Comparison of ENCODE assay signal across 36 cellular contexts in the genomic region with DNA sequence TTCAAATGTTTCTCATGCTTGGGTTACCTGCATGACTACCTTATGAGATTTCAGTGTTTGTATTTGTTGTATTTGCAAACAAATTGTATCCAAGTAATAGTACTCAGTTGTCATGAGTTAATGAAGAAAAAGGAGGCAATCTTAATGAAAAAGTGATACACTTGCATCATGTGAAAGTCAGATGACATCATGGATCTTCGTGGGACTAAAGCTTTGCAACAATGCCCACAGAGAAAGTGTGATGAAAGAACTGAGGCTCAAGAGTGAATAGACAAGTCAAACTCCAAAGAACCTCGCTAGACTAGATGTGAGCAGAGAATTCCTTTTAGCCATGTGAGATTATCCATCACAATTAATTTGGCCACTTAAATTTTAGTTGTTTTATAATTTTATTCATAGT.
"Had no signal": no experiment of that assay in that cellular context is flagged by ENCODE, and none has a peak within 500 bp of the region (broad histone marks: within the 10 kb centered on the region; RNA-seq: fewer than 3 reads in every experiment).

No MANE protein-coding gene starts in this region.

- H3K27me3 Mint-ChIP-seq: activated CD4-positive, alpha-beta memory T cell treated with anti-CD3 and anti-CD28 coated beads for 36 hours; naive B cell had no signal

- H3K4me3 Mint-ChIP-seq: activated CD4-positive, alpha-beta memory T cell treated with anti-CD3 and anti-CD28 coated beads for 36 hours; activated CD4-positive, alpha-beta T cell treated with anti-CD3 and anti-CD28 coated beads, Interleukin-2, amount 10 ng/mL, durations not matched to agents 24 days and 14 days; activated naive CD4-positive, alpha-beta T cell treated with anti-CD3 and anti-CD28 coated beads for 36 hours; activated naive CD8-positive, alpha-beta T cell treated with anti-CD3 and anti-CD28 coated beads for 36 hours; activated T-helper 1 cell treated with anti-CD3 and anti-CD28 coated beads, Interleukin-12 subunit alpha, Interleukin-12 subunit beta, Interleukin-2, Interleukin-4 antibody, amounts not matched to agents 30 ng/mL and 10 ng/mL and 1 ng/mL, durations not matched to agents 14 hours and 24 hours and 36 hours; brain; mesothelial cell of epicardium; naive B cell; nephron progenitor cell; stimulated activated effector memory CD8-positive, alpha-beta T cell treated with anti-CD3 and anti-CD28 coated beads, Interleukin-12 subunit alpha, Interleukin-12 subunit beta, amount 100 ng/mL, for 72 hours; stimulated activated naive CD8-positive, alpha-beta T cell treated with anti-CD3 and anti-CD28 coated beads, Interleukin-15, Interleukin-2, amounts not matched to agents 100 ng/mL and 50 ng/mL, for 24 hours had no signal

- H3K36me3 ChIP-seq: ascending aorta, cardiac muscle cell, colonic mucosa, gastroesophageal sphincter, pancreas, prostate gland, sigmoid colon, thoracic aorta, vagina, WERI-Rb-1 had no signal

- H3K27ac Mint-ChIP-seq: activated CD4-positive, alpha-beta memory T cell treated with anti-CD3 and anti-CD28 coated beads for 36 hours; activated CD4-positive, alpha-beta T cell treated with anti-CD3 and anti-CD28 coated beads, Interleukin-2, amount 10 ng/mL, durations not matched to agents 24 days and 14 days; activated naive CD4-positive, alpha-beta T cell treated with anti-CD3 and anti-CD28 coated beads for 36 hours; activated naive CD8-positive, alpha-beta T cell treated with anti-CD3 and anti-CD28 coated beads for 36 hours; activated T-helper 1 cell treated with anti-CD3 and anti-CD28 coated beads, Interleukin-12 subunit alpha, Interleukin-12 subunit beta, Interleukin-2, Interleukin-4 antibody, amounts not matched to agents 30 ng/mL and 10 ng/mL and 1 ng/mL, durations not matched to agents 14 hours and 24 hours and 36 hours; brain; mesothelial cell of epicardium; nephron progenitor cell; stimulated activated effector memory CD8-positive, alpha-beta T cell treated with anti-CD3 and anti-CD28 coated beads, Interleukin-12 subunit alpha, Interleukin-12 subunit beta, amount 100 ng/mL, for 72 hours; stimulated activated naive CD8-positive, alpha-beta T cell treated with anti-CD3 and anti-CD28 coated beads, Interleukin-15, Interleukin-2, amounts not matched to agents 100 ng/mL and 50 ng/mL, for 24 hours had no signal

- ATAC-seq: activated CD4-positive, CD25-positive, alpha-beta regulatory T cell treated with anti-CD3 and anti-CD28 coated beads, Interleukin-2, amount 50 U/mL, for 24 hours; gastroesophageal sphincter; left cardiac atrium; pancreas; stimulated activated effector memory CD8-positive, alpha-beta T cell treated with anti-CD3 and anti-CD28 coated beads, Interleukin-12 subunit alpha, Interleukin-12 subunit beta, amount 100 ng/mL, for 72 hours had no signal

- H3K4me1 ChIP-seq: colonic mucosa, gastroesophageal sphincter, pancreas, prostate gland, sigmoid colon, vagina had no signal

- H3K27ac ChIP-seq: ascending aorta, cardiac muscle cell, colonic mucosa, dorsolateral prefrontal cortex, gastroesophageal sphincter, hepatocyte, pancreas, prostate gland, sigmoid colon, thoracic aorta, vagina, WERI-Rb-1 had no signal

- H3K4me3 ChIP-seq: ascending aorta, cardiac muscle cell, colonic mucosa, dorsolateral prefrontal cortex, gastroesophageal sphincter, hepatocyte, pancreas, prostate gland, sigmoid colon, thoracic aorta, vagina had no signal

- H3K36me3 Mint-ChIP-seq: activated CD4-positive, alpha-beta memory T cell treated with anti-CD3 and anti-CD28 coated beads for 36 hours; activated naive CD8-positive, alpha-beta T cell treated with anti-CD3 and anti-CD28 coated beads for 36 hours; brain; stimulated activated effector memory CD8-positive, alpha-beta T cell treated with anti-CD3 and anti-CD28 coated beads, Interleukin-12 subunit alpha, Interleukin-12 subunit beta, amount 100 ng/mL, for 72 hours had no signal

- DNase-seq: activated CD4-positive, alpha-beta memory T cell treated with anti-CD3 and anti-CD28 coated beads for 36 hours; activated CD4-positive, alpha-beta T cell treated with anti-CD3 and anti-CD28 coated beads, Interleukin-2, amount 10 ng/mL, durations not matched to agents 24 days and 14 days; activated CD8-positive, alpha-beta memory T cell treated with anti-CD3 and anti-CD28 coated beads, Interleukin-2, amount 50 U/mL, for 4 hours; activated effector memory CD4-positive, alpha-beta T cell treated with anti-CD3 and anti-CD28 coated beads, Interleukin-2, amount 50 U/mL, for 16 hours; activated naive CD4-positive, alpha-beta T cell treated with anti-CD3 and anti-CD28 coated beads for 36 hours; activated naive CD8-positive, alpha-beta T cell treated with anti-CD3 and anti-CD28 coated beads for 36 hours; activated T-cell treated with anti-CD3 and anti-CD28 coated beads, Interleukin-2, amount 50 U/mL, for 1 hour; cerebellar nuclear complex; colonic mucosa; dorsolateral prefrontal cortex; effector memory CD4-positive, alpha-beta T cell; left cardiac atrium; mammary epithelial cell; naive B cell; nephron progenitor cell; pancreas; retina; sigmoid colon; small intestine; stimulated activated CD4-positive, alpha-beta T cell treated with anti-CD3 and anti-CD28 coated beads, Interleukin-4, amount 100 ng/mL, for 24 hours; T-helper 9 cell; trophoblast cell; WERI-Rb-1 had no signal

- H3K9me3 ChIP-seq: colonic mucosa, pancreas, prostate gland, sigmoid colon, vagina had no signal

- H3K27me3 ChIP-seq: ascending aorta, cardiac muscle cell, colonic mucosa, dorsolateral prefrontal cortex, gastroesophageal sphincter, hepatocyte, pancreas, sigmoid colon, vagina had no signal

- H3K4me1 Mint-ChIP-seq: activated CD4-positive, alpha-beta T cell treated with anti-CD3 and anti-CD28 coated beads, Interleukin-2, amount 10 ng/mL, durations not matched to agents 24 days and 14 days; activated naive CD8-positive, alpha-beta T cell treated with anti-CD3 and anti-CD28 coated beads for 36 hours; brain; nephron progenitor cell; stimulated activated effector memory CD8-positive, alpha-beta T cell treated with anti-CD3 and anti-CD28 coated beads, Interleukin-12 subunit alpha, Interleukin-12 subunit beta, amount 100 ng/mL, for 72 hours had no signal
